Comparison of ENCODE assay signal across 23 cellular contexts in genomic region chr5:33375900-33376299, GRCh38.
DNase-seq lines count a peak whose midpoint lies in the region; ATAC-seq, FAIRE-seq and TF ChIP-seq lines count a peak whose summit lies in the region.
"Had no signal": no experiment of that assay in that cellular context is flagged by ENCODE, and none has a peak within 500 bp of the region (broad histone marks: within the 10 kb centered on the region; RNA-seq: fewer than 3 reads in every experiment).

No MANE protein-coding gene starts in this region.

- H3K9me2 ChIP-seq in Loucy (replicated peaks; ENCODE audit: low read depth, low read length) = no peaks in the 10 kb centered on the region

- no peaks in the 10 kb centered on the region for H3K27me3 ChIP-seq in heart right ventricle
- H3K27me3 ChIP-seq in right atrium auricular region = no peaks in the 10 kb centered on the region
- no peaks in the 10 kb centered on the region for H3K27me3 ChIP-seq in Loucy (ENCODE audit: insufficient read depth, low read length, poor library complexity, severe bottlenecking)
- H3K27me3 ChIP-seq in sigmoid colon = no peaks in the 10 kb centered on the region
- H3K27me3 ChIP-seq in HepG2 (ENCODE audit: control insufficient read depth in 1 of 2, insufficient read depth in 2 of 2, low read length in 2 of 2) = no peaks in the 10 kb centered on the region
- H3K27me3 ChIP-seq: BE2C had no signal

- H3K79me2 ChIP-seq in Loucy (ENCODE audit: insufficient read depth, low read length) = no peaks in the 10 kb centered on the region
- no peaks in the 10 kb centered on the region for H3K79me2 ChIP-seq in HepG2 (ENCODE audit: insufficient read depth, low read length)

- no peak for TF ChIP-seq RAD21 in HepG2 (CRISPR knock-in tag; IDR thresholded peaks at IDR 0.05)

- no peak for FAIRE-seq in HepG2 (lab: Jason Lieb, UNC)
- FAIRE-seq: A204.1, GM12878, H54 had no signal

- POLR2A ChIA-PET in HepG2 (lab: Yijun Ruan, JAX) = no interaction called here

- WGBS in heart right ventricle, 2 donors = 59 to 70% methylated on average over 2 of the region's 2 CpGs
- WGBS in sigmoid colon, 2 donors = 91 to 97% methylated on average over 2 of the region's 2 CpGs
- 0% methylated on average over 2 of the region's 2 CpGs for WGBS in HepG2 (ENCODE audit: low lambda C conversion rate)

- DNase-seq in heart right ventricle (no peak), right atrium auricular region (ENCODE audit: low spot score) (no peak), choroid plexus epithelial cell (ENCODE audit: low read depth) (peak; percentile 35), sigmoid colon (no peak), HepG2 (ENCODE audit: low spot score) (no peak), NCI-H82 treated with DMSO at 0.1 percent for 48 hours (lab: John Stamatoyannopoulos, UW; ENCODE audit: unreplicated experiment) (no peak)
- DNase-seq: ACHN; BE2C; C1 segment of cervical spinal cord; CD4-positive, CD25-positive, alpha-beta regulatory T cell; CD8-positive, alpha-beta memory T cell; COR-L47; DMS 273 treated with DMSO at 0.1 percent for 48 hours; DMS53; DND-41; EL; HCEC 1CT had no signal

- H3K9ac ChIP-seq in Loucy (ENCODE audit: low read depth, low read length, poor library complexity, severe bottlenecking) (no peak overlapping the region), HepG2 (ENCODE audit: insufficient read depth, low read depth, low read length) (no peak overlapping the region)

- TF ChIP-seq EP300 in sigmoid colon (IDR thresholded peaks at IDR 0.05) = no peak
- TF ChIP-seq EP300 in HepG2 (IDR thresholded peaks at IDR 0.05; ENCODE audit: low read depth in 2 of 2, low read length in 2 of 2) = no peak
- TF ChIP-seq EP300 in HepG2 (CRISPR knock-in tag; IDR thresholded peaks at IDR 0.05; ENCODE audit: borderline replicate concordance) = no peak

- H3K36me3 ChIP-seq in heart right ventricle (no peaks in the 10 kb centered on the region), right atrium auricular region (no peaks in the 10 kb centered on the region), Loucy (ENCODE audit: insufficient read depth, low read length) (no peaks in the 10 kb centered on the region), sigmoid colon (no peaks in the 10 kb centered on the region), HepG2 (replicated peaks in 1 of 2; ENCODE audit: control insufficient read depth in 1 of 2, insufficient read depth in 2 of 2, low read length in 2 of 2) (no peaks in the 10 kb centered on the region)
- H3K36me3 ChIP-seq: BE2C had no signal

- peaks cover 0 to 9% (median 0%) of the 10 kb centered on the region in 9 donors for H3K4me1 ChIP-seq in heart right ventricle
- no peaks in the 10 kb centered on the region for H3K4me1 ChIP-seq in right atrium auricular region
- peaks cover 5% of the 10 kb centered on the region for H3K4me1 ChIP-seq in Loucy (ENCODE audit: insufficient read depth, low read length, poor library complexity, severe bottlenecking)
- H3K4me1 ChIP-seq in sigmoid colon = peaks cover 0 to 17% (median 0%) of the 10 kb centered on the region in 4 donors
- no peaks in the 10 kb centered on the region for H3K4me1 ChIP-seq in HepG2 (ENCODE audit: insufficient read depth, low read length)
- H3K4me1 ChIP-seq: BE2C had no signal

- H3K27ac ChIP-seq in heart right ventricle (peak overlapping the region in 4 of 10 donors; percentile 18 to 81 (median 60)), right atrium auricular region (no peak overlapping the region), sigmoid colon (peak overlapping the region in 3 of 4 donors; percentile 8 to 61 (median 31)), HepG2 (ENCODE audit: extremely low read length, insufficient read depth, low read length) (no peak overlapping the region)

- H3F3A ChIP-seq in Loucy (ENCODE audit: low read depth) = no peaks in the 10 kb centered on the region

- H2AFZ ChIP-seq in Loucy (ENCODE audit: low read length) (peak overlapping the region; percentile 65; the same call in 1 of the 2 replicates), HepG2 (ENCODE audit: low read length) (no peak overlapping the region)
- H2AFZ ChIP-seq: GM23338 had no signal

- TF ChIP-seq POLR2A in sigmoid colon (IDR thresholded peaks at IDR 0.05) (no peak), HepG2 (IDR thresholded peaks at IDR 0.05; ENCODE audit: insufficient read depth in 1 of 2, low read depth in 2 of 2, low read length in 2 of 2) (no peak)

- H4K20me1 ChIP-seq in Loucy (ENCODE audit: insufficient read depth, low read length, poor library complexity, severe bottlenecking) (no peaks in the 10 kb centered on the region), HepG2 (ENCODE audit: insufficient read depth, low read length) (no peaks in the 10 kb centered on the region)

- ATAC-seq in heart right ventricle (peak in 6 of 8 donors; percentile 33 to 96 (median 57)), GM18861 (IDR thresholded peaks at IDR 0.05; ENCODE audit: unreplicated experiment) (no peak), HepG2 (no peak)
- ATAC-seq: GM12878, GM23338 had no signal

- no peak for TF ChIP-seq CTCF in heart right ventricle (IDR thresholded peaks at IDR 0.05)
- no peak for TF ChIP-seq CTCF in right atrium auricular region (IDR thresholded peaks at IDR 0.05)
- no peak for TF ChIP-seq CTCF in Loucy (conservative IDR thresholded peaks at IDR 0.05; ENCODE audit: low read length)
- no peak for TF ChIP-seq CTCF in choroid plexus epithelial cell (conservative IDR thresholded peaks at IDR 0.05; ENCODE audit: low read depth, low read length)
- TF ChIP-seq CTCF in sigmoid colon (IDR thresholded peaks at IDR 0.05) = no peak
- no peak for TF ChIP-seq CTCF in HepG2 (CRISPR knock-in tag; IDR thresholded peaks at IDR 0.05)

- H3K9me3 ChIP-seq in heart right ventricle (no peaks in the 10 kb centered on the region), right atrium auricular region (no peaks in the 10 kb centered on the region), Loucy (ENCODE audit: insufficient read depth, low read depth, low read length) (no peaks in the 10 kb centered on the region), sigmoid colon (no peaks in the 10 kb centered on the region), HepG2 (ENCODE audit: low read length) (no peaks in the 10 kb centered on the region)
- H3K9me3 ChIP-seq: BE2C had no signal

- H3K4me3 ChIP-seq in heart right ventricle (no peak overlapping the region), right atrium auricular region (no peak overlapping the region), Loucy (ENCODE audit: low read length, poor library complexity, severe bottlenecking) (no peak overlapping the region), choroid plexus epithelial cell (ENCODE audit: low read depth, low read length) (no peak overlapping the region), sigmoid colon (no peak overlapping the region), HepG2 (replicated peaks in 1 of 3; ENCODE audit: insufficient read depth in 1 of 3, low read depth in 2 of 3, low read length in 3 of 3) (no peak overlapping the region)
- H3K4me3 ChIP-seq: GM12878, GM23338 had no signal

- no TSS peak for BruUV-seq in HepG2 (replicated peaks; lab: Mats Ljungman, UMichigan)

- CTCF ChIA-PET in HepG2 (lab: Yijun Ruan, JAX; ENCODE audit: low intra/inter-chr PET ratio, low total read pairs) = no interaction called here

- intact Hi-C loops in heart right ventricle (cut with DNase I) = no loop called here
- intact Hi-C loops in sigmoid colon (cut with DNase I) = no loop called here
- intact Hi-C loops in HepG2 (cut with micrococcal nuclease; ENCODE audit: unreplicated experiment) = no loop called here

- H3K4me2 ChIP-seq in Loucy (ENCODE audit: low read depth, low read length, poor library complexity, severe bottlenecking) = no peak overlapping the region
- no peak overlapping the region for H3K4me2 ChIP-seq in HepG2 (ENCODE audit: low read depth, low read length)
- H3K4me2 ChIP-seq: GM23338 had no signal

- in situ Hi-C loops in HepG2 (cut with HindIII; ENCODE audit: extremely low pct_ligation_motif_present, low pct_unique_long_range_greater_than_20kb) = no loop called here

TF ChIP-seq in HepG2, 621 proteins besides CTCF, POLR2A, EP300 and RAD21 (continues in another document):
- TF ChIP-seq ZNF674 (CRISPR knock-in tag; IDR thresholded peaks at IDR 0.05; ENCODE audit: low read depth) (no peak), ZNF7 (CRISPR knock-in tag; IDR thresholded peaks at IDR 0.05) (no peak), DRAP1 (CRISPR knock-in tag; IDR thresholded peaks at IDR 0.05) (no peak), ZNF431 (CRISPR knock-in tag; IDR thresholded peaks at IDR 0.05; ENCODE audit: borderline replicate concordance, low read depth) (no peak), ZNF782 (CRISPR knock-in tag; IDR thresholded peaks at IDR 0.05; ENCODE audit: borderline replicate concordance) (no peak), PHF21A (CRISPR knock-in tag; IDR thresholded peaks at IDR 0.05) (no peak), FUBP1 (CRISPR knock-in tag; IDR thresholded peaks at IDR 0.05; ENCODE audit: borderline replicate concordance) (no peak), IKZF5 (CRISPR knock-in tag; IDR thresholded peaks at IDR 0.05) (no peak), ZMAT3 (CRISPR knock-in tag; conservative IDR thresholded peaks at IDR 0.05) (no peak), ZBTB20 (CRISPR knock-in tag; IDR thresholded peaks at IDR 0.05; ENCODE audit: borderline replicate concordance, low read depth) (no peak)

Comparison
In these comparisons a context has a peak if more than half of its experiments do, and no peak if none do; other contexts are left out.
1. ATAC-seq: peak in heart right ventricle (6 of 8); none in GM18861 (single experiment) and HepG2 (single experiment).
2. H3K27ac ChIP-seq: peak in sigmoid colon (3 of 4); none in right atrium auricular region (0 of 2) and HepG2 (single experiment).